15 cellular contexts compared by ENCODE assay signal in genomic region chr10:126158537-126158936, GRCh38.
DNase-seq lines count a peak whose midpoint lies in the region; ATAC-seq lines count a peak whose summit lies in the region.
"Had no signal": no experiment of that assay in that cellular context is flagged by ENCODE, and none has a peak within 500 bp of the region (broad histone marks: within the 10 kb centered on the region; RNA-seq: fewer than 3 reads in every experiment).

No MANE protein-coding gene starts in this region.

- H3K9me3 Mint-ChIP-seq in activated naive CD8-positive, alpha-beta T cell treated with anti-CD3 and anti-CD28 coated beads, Interleukin-2, amount 50 U/mL, for 24 hours: no peaks in the 10 kb centered on the region
- peaks cover 7% of the 10 kb centered on the region for H3K9me3 Mint-ChIP-seq in activated naive CD8-positive, alpha-beta T cell treated with anti-CD3 and anti-CD28 coated beads for 36 hours
- peaks cover 0 to 12% of the 10 kb centered on the region in 2 donors for H3K9me3 Mint-ChIP-seq in stimulated activated naive CD8-positive, alpha-beta T cell treated with anti-CD3 and anti-CD28 coated beads, Interleukin-15, amount 100 ng/mL, for 72 hours
- H3K9me3 Mint-ChIP-seq: CD4-positive, alpha-beta T cell had no signal

- no peak overlapping the region for H4K8ac ChIP-seq in neuronal stem cell (ENCODE audit: low read depth, low read length)

- H3K79me1 ChIP-seq in neuronal stem cell (ENCODE audit: low read depth, low read length): no peaks in the 10 kb centered on the region

- peaks cover 0 to 2% of the 10 kb centered on the region in 2 donors for H3K9me3 ChIP-seq in neuronal stem cell (replicated peaks in 1 of 2; ENCODE audit: control insufficient read depth in 2 of 2, insufficient read depth in 1 of 2, low read depth in 1 of 2, low read length in 2 of 2)
- H3K9me3 ChIP-seq: A549, Caco-2, HAP-1 had no signal

- no peak overlapping the region for H3K4me2 ChIP-seq in neuronal stem cell (ENCODE audit: insufficient read depth, low read length, poor library complexity, severe bottlenecking)
- H3K4me2 ChIP-seq: A549 had no signal

- no peak overlapping the region for H3K4me3 Mint-ChIP-seq in activated naive CD8-positive, alpha-beta T cell treated with anti-CD3 and anti-CD28 coated beads, Interleukin-2, amount 50 U/mL, for 24 hours
- no peak overlapping the region for H3K4me3 Mint-ChIP-seq in activated naive CD8-positive, alpha-beta T cell treated with anti-CD3 and anti-CD28 coated beads for 36 hours
- no peak overlapping the region for H3K4me3 Mint-ChIP-seq in stimulated activated naive CD8-positive, alpha-beta T cell treated with anti-CD3 and anti-CD28 coated beads, Interleukin-15, amount 100 ng/mL, for 72 hours
- H3K4me3 Mint-ChIP-seq: CD4-positive, alpha-beta T cell had no signal

- H3K27ac Mint-ChIP-seq in activated naive CD8-positive, alpha-beta T cell treated with anti-CD3 and anti-CD28 coated beads, Interleukin-2, amount 50 U/mL, for 24 hours: no peak overlapping the region
- H3K27ac Mint-ChIP-seq in activated naive CD8-positive, alpha-beta T cell treated with anti-CD3 and anti-CD28 coated beads for 36 hours: no peak overlapping the region
- H3K27ac Mint-ChIP-seq in stimulated activated naive CD8-positive, alpha-beta T cell treated with anti-CD3 and anti-CD28 coated beads, Interleukin-15, amount 100 ng/mL, for 72 hours: no peak overlapping the region
- H3K27ac Mint-ChIP-seq: CD4-positive, alpha-beta T cell had no signal

- peak; percentile 31 for ATAC-seq in activated naive CD8-positive, alpha-beta T cell treated with anti-CD3 and anti-CD28 coated beads, Interleukin-2, amount 50 U/mL, for 24 hours
- ATAC-seq in stimulated activated naive CD8-positive, alpha-beta T cell treated with anti-CD3 and anti-CD28 coated beads, Interleukin-15, amount 100 ng/mL, for 72 hours: peak; percentile 48
- no peak for ATAC-seq in HG02970 (IDR thresholded peaks at IDR 0.05; ENCODE audit: low FRiP score, unreplicated experiment)
- ATAC-seq: A549 had no signal

- no peaks in the 10 kb centered on the region for H3K36me3 Mint-ChIP-seq in activated naive CD8-positive, alpha-beta T cell treated with anti-CD3 and anti-CD28 coated beads, Interleukin-2, amount 50 U/mL, for 24 hours (ENCODE audit: low read depth)
- H3K36me3 Mint-ChIP-seq in activated naive CD8-positive, alpha-beta T cell treated with anti-CD3 and anti-CD28 coated beads for 36 hours: no peaks in the 10 kb centered on the region

- H3K23ac ChIP-seq in neuronal stem cell (ENCODE audit: low read depth, low read length, poor library complexity): no peak overlapping the region

- no peak overlapping the region for H2BK5ac ChIP-seq in neuronal stem cell (ENCODE audit: low read length)

- no peaks in the 10 kb centered on the region for H3K4me1 Mint-ChIP-seq in activated naive CD8-positive, alpha-beta T cell treated with anti-CD3 and anti-CD28 coated beads, Interleukin-2, amount 50 U/mL, for 24 hours
- peaks cover 2% of the 10 kb centered on the region for H3K4me1 Mint-ChIP-seq in activated naive CD8-positive, alpha-beta T cell treated with anti-CD3 and anti-CD28 coated beads for 36 hours
- H3K4me1 Mint-ChIP-seq in stimulated activated naive CD8-positive, alpha-beta T cell treated with anti-CD3 and anti-CD28 coated beads, Interleukin-15, amount 100 ng/mL, for 72 hours: no peaks in the 10 kb centered on the region

- peaks cover 20 to 37% of the 10 kb centered on the region in 2 donors for H3K4me1 ChIP-seq in neuronal stem cell (ENCODE audit: control insufficient read depth in 2 of 2, insufficient read depth in 1 of 2, low read depth in 1 of 2, low read length in 2 of 2)
- H3K4me1 ChIP-seq: A549, Caco-2, HAP-1 had no signal

- no peak overlapping the region for H2AFZ ChIP-seq in neuronal stem cell (ENCODE audit: low read length)

- no peak overlapping the region for H2BK120ac ChIP-seq in neuronal stem cell (ENCODE audit: low read depth, low read length)

- H3K36me3 ChIP-seq in neuronal stem cell (replicated peaks in 1 of 2; ENCODE audit: control insufficient read depth in 2 of 2, insufficient read depth in 2 of 2, low read length in 2 of 2): no peaks in the 10 kb centered on the region
- H3K36me3 ChIP-seq: HAP-1 had no signal

- H3K27me3 Mint-ChIP-seq in activated naive CD8-positive, alpha-beta T cell treated with anti-CD3 and anti-CD28 coated beads, Interleukin-2, amount 50 U/mL, for 24 hours: peaks cover 3% of the 10 kb centered on the region
- peaks cover 10% of the 10 kb centered on the region for H3K27me3 Mint-ChIP-seq in activated naive CD8-positive, alpha-beta T cell treated with anti-CD3 and anti-CD28 coated beads for 36 hours
- peaks cover 14% of the 10 kb centered on the region for H3K27me3 Mint-ChIP-seq in stimulated activated naive CD8-positive, alpha-beta T cell treated with anti-CD3 and anti-CD28 coated beads, Interleukin-15, amount 100 ng/mL, for 72 hours

- H3K27me3 ChIP-seq in neuronal stem cell (ENCODE audit: control insufficient read depth in 3 of 3, insufficient read depth in 3 of 3, low read depth in 1 of 3, low read length in 3 of 3): no peaks in the 10 kb centered on the region

- no peak overlapping the region for H3K4ac ChIP-seq in neuronal stem cell (ENCODE audit: low read length)

- peak overlapping the region; percentile 33 for H2BK15ac ChIP-seq in neuronal stem cell (ENCODE audit: low read length)

- H3K27ac ChIP-seq in neuronal stem cell (replicated peaks; ENCODE audit: low read length): no peak overlapping the region
- H3K27ac ChIP-seq: 22Rv1, A549, C4-2B had no signal

- H3K4me3 ChIP-seq in neuronal stem cell (ENCODE audit: low read length in 2 of 2): peak overlapping the region in 1 of 2 donors; percentile 10
- H3K4me3 ChIP-seq: A549, HAP-1 had no signal

- no CpG with 5 or more reads among the region's 12 CpGs for WGBS in neuronal stem cell (ENCODE audit: extremely low coverage in 2 of 2, insufficient read length in 2 of 2, insufficient replicate concordance in 1 of 2), 2 donors

- H2AK5ac ChIP-seq in neuronal stem cell (ENCODE audit: low read depth, low read length): peak overlapping the region; percentile 60

- peak overlapping the region; percentile 54 for H3K18ac ChIP-seq in neuronal stem cell (ENCODE audit: low read length)

- no peak overlapping the region for H4K91ac ChIP-seq in neuronal stem cell (ENCODE audit: low read depth, low read length, poor library complexity)

- no peak overlapping the region for H3K9ac ChIP-seq in neuronal stem cell (ENCODE audit: low read depth, low read length, poor library complexity)

- DNase-seq in activated naive CD8-positive, alpha-beta T cell treated with anti-CD3 and anti-CD28 coated beads, Interleukin-2, amount 50 U/mL, for 24 hours: no peak
- DNase-seq in activated naive CD8-positive, alpha-beta T cell treated with anti-CD3 and anti-CD28 coated beads for 36 hours: no peak
- DNase-seq in neuronal stem cell (ENCODE audit: low spot score) (no peak), NCI-H1417 treated with DMSO at 0.1 percent for 48 hours (lab: John Stamatoyannopoulos, UW) (no peak)
- DNase-seq in stimulated activated naive CD8-positive, alpha-beta T cell treated with anti-CD3 and anti-CD28 coated beads, Interleukin-15, amount 100 ng/mL, for 72 hours: no peak
- DNase-seq in activated effector memory CD4-positive, alpha-beta T cell treated with Interleukin-2 at 50 U/mL for 16 hours: no peak
- DNase-seq: AML-193; Caco-2; CD4-positive, alpha-beta T cell; IMR-90 had no signal

- no peak overlapping the region for H2BK12ac ChIP-seq in neuronal stem cell (ENCODE audit: low read length)

- H3K14ac ChIP-seq in neuronal stem cell (ENCODE audit: low read length): peak overlapping the region; percentile 61
